8 cellular contexts compared by ENCODE assay signal in genomic region chr5:168747987-168748777, GRCh38.
DNase-seq lines count a peak whose midpoint lies in the region; ATAC-seq and TF ChIP-seq lines count a peak whose summit lies in the region.

No MANE protein-coding gene starts in this region.

- H3K4me1 ChIP-seq in upper lobe of right lung = no peaks in the 10 kb centered on the region

- H3K27me3 ChIP-seq in upper lobe of right lung = no peaks in the 10 kb centered on the region

- ATAC-seq in HG03442 (IDR thresholded peaks at IDR 0.05; ENCODE audit: unreplicated experiment) (peak; percentile 87), upper lobe of right lung (peak; percentile 82), GM18873 (IDR thresholded peaks at IDR 0.05; ENCODE audit: low FRiP score, unreplicated experiment) (no peak)

- peaks cover 8% of the 10 kb centered on the region for H3K36me3 ChIP-seq in upper lobe of right lung

- DNase-seq in A172 (ENCODE audit: low spot score) (peak; percentile 13), GM13976 (ENCODE audit: low spot score) (peak; percentile 74), RKO (ENCODE audit: low spot score) (peak; percentile 19), cardiac fibroblast (ENCODE audit: low read depth in 2 of 2) (peak; percentile 8 to 25), medulla oblongata (ENCODE audit: extremely low spot score) (peak; percentile 47), upper lobe of right lung (no peak)

- H3K4me3 ChIP-seq in cardiac fibroblast (replicated peaks in 1 of 2; ENCODE audit: low read depth in 2 of 2, low read length in 2 of 2) (no peak overlapping the region), upper lobe of right lung (no peak overlapping the region)

- intact Hi-C loops in upper lobe of right lung (cut with DNase I) = no loop called here

- no peak overlapping the region for H3K27ac ChIP-seq in upper lobe of right lung

- peak; percentile 57 for TF ChIP-seq CTCF in GM13976 (IDR thresholded peaks at IDR 0.05; ENCODE audit: borderline replicate concordance, control extremely low read depth, extremely low read depth, insufficient read depth, missing control alignments)
- TF ChIP-seq CTCF in cardiac fibroblast (IDR thresholded peaks at IDR 0.05; ENCODE audit: low read depth, low read length) = peak; percentile 66
- TF ChIP-seq CTCF in upper lobe of right lung (IDR thresholded peaks at IDR 0.05) = peak; percentile 57

- in situ Hi-C loops in GM13976 (cut with MboI; ENCODE audit: low sequenced_read_pairs, unreplicated experiment) = no loop called here

- H3K9me3 ChIP-seq in upper lobe of right lung = no peaks in the 10 kb centered on the region
